Comparison of ENCODE assay signal across 14 cellular contexts in the genomic region with DNA sequence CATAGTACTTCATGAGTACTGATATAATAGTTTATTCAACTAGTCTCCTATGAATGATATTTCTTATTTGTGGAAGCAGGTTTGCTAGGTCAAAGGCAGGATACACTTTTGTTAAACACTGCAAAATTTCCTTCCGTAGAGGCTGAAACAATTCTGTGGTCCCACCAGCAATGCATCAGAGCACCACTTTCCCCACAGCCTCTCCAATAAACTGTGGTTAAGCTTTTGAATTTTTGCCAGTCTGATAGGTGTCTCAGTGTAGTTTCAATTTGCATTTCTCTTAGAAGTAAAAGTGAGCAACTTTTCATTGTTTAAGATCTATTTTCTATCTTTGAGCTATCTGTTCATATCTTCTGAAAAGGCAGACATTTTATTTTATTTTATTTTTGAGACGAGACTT. TPM values are rescaled to one million over a fixed set of nuclear protein-coding genes. Genes with fewer than 3 reads are reported as not detected.
DNase-seq lines count a peak whose midpoint lies in the region; ATAC-seq and TF ChIP-seq lines count a peak whose summit lies in the region.
"Had no signal": no experiment of that assay in that cellular context is flagged by ENCODE, and none has a peak within 500 bp of the region (broad histone marks: within the 10 kb centered on the region; RNA-seq: fewer than 3 reads in every experiment).

No MANE protein-coding gene starts in this region.

- no peaks in the 10 kb centered on the region for H3K9me3 Mint-ChIP-seq in natural killer cell
- H3K9me3 Mint-ChIP-seq in natural killer cell treated with Interleukin-12 subunit alpha and Interleukin-12 subunit beta and Interleukin-15 and Interleukin-18, amount 100 ng/mL, for 72 hours: no peaks in the 10 kb centered on the region
- H3K9me3 Mint-ChIP-seq in T-cell: no peaks in the 10 kb centered on the region

- ATAC-seq in natural killer cell (peak in 1 of 3 donors; percentile 59), T-cell (replicated peaks in 1 of 4) (peak in 3 of 4 experiments; percentile 44 to 73 (median 47)), GM21526 (IDR thresholded peaks at IDR 0.05; ENCODE audit: low FRiP score, unreplicated experiment) (no peak), HG02852 (IDR thresholded peaks at IDR 0.05; ENCODE audit: unreplicated experiment) (no peak)
- no peak for ATAC-seq in natural killer cell treated with Interleukin-12 subunit alpha and Interleukin-12 subunit beta and Interleukin-15 and Interleukin-18, amount 100 ng/mL, for 72 hours
- ATAC-seq: HCT116, left lung had no signal

- no peaks in the 10 kb centered on the region for H3K27me3 Mint-ChIP-seq in natural killer cell (ENCODE audit: low read depth in 2 of 2)
- H3K27me3 Mint-ChIP-seq in natural killer cell treated with Interleukin-12 subunit alpha and Interleukin-12 subunit beta and Interleukin-15 and Interleukin-18, amount 100 ng/mL, for 72 hours: no peaks in the 10 kb centered on the region
- H3K27me3 Mint-ChIP-seq in T-cell: no peaks in the 10 kb centered on the region

- DNase-seq in natural killer cell (no peak), T-cell (peak in 1 of 34 experiments; percentile 10), astrocyte of the hippocampus (ENCODE audit: low read depth, low spot score) (peak; percentile 63), hippocampal formation (lab: John Stamatoyannopoulos, UW) (no peak)
- DNase-seq in natural killer cell treated with Interleukin-12 subunit alpha and Interleukin-12 subunit beta and Interleukin-15 and Interleukin-18, amount 100 ng/mL, for 72 hours (ENCODE audit: low spot score): no peak
- DNase-seq: AML-193; central memory CD4-positive, alpha-beta T cell; IMR-90; left lung; NCI-H187 treated with DMSO at 0.1 percent for 48 hours; NCI-H446 had no signal

- POLR2A ChIA-PET in T-cell (lab: Charles Lee): no interaction called here

- TF ChIP-seq CTCF in natural killer cell (IDR thresholded peaks at IDR 0.05): no peak

- CTCF ChIA-PET in T-cell (lab: Charles Lee): interaction anchor here in 1 of 2 donors (0.6 kb wide), 1 partner anchor 938 kb away, joined by 4 read pairs; no protein-coding TSS in a partner anchor

- no peak overlapping the region for H3K4me3 Mint-ChIP-seq in natural killer cell
- no peak overlapping the region for H3K4me3 Mint-ChIP-seq in natural killer cell treated with Interleukin-12 subunit alpha and Interleukin-12 subunit beta and Interleukin-15 and Interleukin-18, amount 100 ng/mL, for 72 hours
- H3K4me3 Mint-ChIP-seq in T-cell: peak overlapping the region in 1 of 3 donors; percentile 24

- H3K4me1 Mint-ChIP-seq in natural killer cell: peaks cover 5 to 20% of the 10 kb centered on the region in 2 donors
- peaks cover 8 to 14% of the 10 kb centered on the region in 2 donors for H3K4me1 Mint-ChIP-seq in natural killer cell treated with Interleukin-12 subunit alpha and Interleukin-12 subunit beta and Interleukin-15 and Interleukin-18, amount 100 ng/mL, for 72 hours (ENCODE audit: low read depth in 2 of 2)
- H3K4me1 Mint-ChIP-seq in T-cell: peaks cover 8 to 14% (median 13%) of the 10 kb centered on the region in 3 donors

- H3K36me3 Mint-ChIP-seq in natural killer cell (peaks cover 9% of the 10 kb centered on the region), T-cell (peaks cover 37% of the 10 kb centered on the region)
- H3K36me3 Mint-ChIP-seq in natural killer cell treated with Interleukin-12 subunit alpha and Interleukin-12 subunit beta and Interleukin-15 and Interleukin-18, amount 100 ng/mL, for 72 hours: peaks cover 19% of the 10 kb centered on the region

- intact Hi-C loops in natural killer cell (cut with micrococcal nuclease): no loop called here

- peak overlapping the region; percentile 45 to 73 for H3K27ac Mint-ChIP-seq in natural killer cell
- H3K27ac Mint-ChIP-seq in natural killer cell treated with Interleukin-12 subunit alpha and Interleukin-12 subunit beta and Interleukin-15 and Interleukin-18, amount 100 ng/mL, for 72 hours: peak overlapping the region in 1 of 2 donors; percentile 64
- peak overlapping the region; percentile 59 to 61 for H3K27ac Mint-ChIP-seq in T-cell

RNA-seq across cellular contexts. Expression of a gene that starts 36.4 kb away (rescaled TPM):
- total RNA-seq in natural killer cell (10 to 100 TPM in 1 of 3 donors, 1 to 10 TPM in 2; 2.4 to 18.7 (median 3.9) TPM), T-cell (1 to 10 TPM; 2.4 to 4.1 (median 3.6) TPM)
- total RNA-seq in natural killer cell treated with Interleukin-12 subunit alpha and Interleukin-12 subunit beta and Interleukin-15 and Interleukin-18, amount 100 ng/mL, for 72 hours: 10 to 100 TPM in 1 of 2 donors, 1 to 10 TPM in 1; 2.1 to 10.2 TPM

Comparison
In these comparisons a context has a peak if more than half of its experiments do, and no peak if none do; other contexts are left out.
1. ATAC-seq: peak in T-cell (3 of 4); none in natural killer cell treated with Interleukin-12 subunit alpha and Interleukin-12 subunit beta and Interleukin-15 and Interleukin-18, amount 100 ng/mL, for 72 hours (0 of 2), GM21526 (single experiment) and HG02852 (single experiment).